In the genomic region with DNA sequence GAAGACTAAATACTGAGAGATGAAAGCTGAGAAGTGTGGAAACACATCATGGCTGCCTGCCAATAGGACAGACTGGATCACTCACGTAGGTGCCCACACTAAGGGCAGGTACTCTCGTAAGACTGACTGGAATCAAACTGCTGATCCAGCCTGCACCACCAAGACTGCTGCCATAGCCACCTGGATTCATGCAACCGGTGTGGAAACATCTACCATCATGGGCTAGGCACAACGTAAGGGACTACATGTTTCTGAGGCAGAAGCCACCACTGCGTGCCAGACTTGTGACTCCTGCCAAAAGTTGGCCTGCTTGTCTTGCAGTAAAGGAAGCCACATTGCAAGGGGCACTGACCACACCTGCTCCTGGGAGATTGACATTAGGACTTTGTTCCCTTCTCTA, we compare ENCODE assay signal across 14 cellular contexts. TPM values are rescaled to one million over a fixed set of nuclear protein-coding genes. Genes with fewer than 3 reads are reported as not detected.
DNase-seq lines count a peak whose midpoint lies in the region; ATAC-seq, FAIRE-seq and TF ChIP-seq lines count a peak whose summit lies in the region.
"Had no signal": no experiment of that assay in that cellular context is flagged by ENCODE, and none has a peak within 500 bp of the region (broad histone marks: within the 10 kb centered on the region; RNA-seq: fewer than 3 reads in every experiment).

No MANE protein-coding gene starts in this region.

- peak; percentile 45 for DNase-seq in G401 (ENCODE audit: low spot score)
- peak; percentile 18 for DNase-seq in NCI-H345 treated with DMSO at 0.1 percent for 48 hours (lab: John Stamatoyannopoulos, UW; ENCODE audit: unreplicated experiment)
- DNase-seq in endodermal cell = peak; percentile 40
- DNase-seq in sciatic nerve (ENCODE audit: low spot score) = peak; percentile 44
- no peak for DNase-seq in BE2C
- DNase-seq in activated gamma-delta T cell (lab: John Stamatoyannopoulos, UW) = no peak
- DNase-seq in pancreas = no peak
- DNase-seq: dermis blood vessel endothelial cell, NCI-H1436 treated with DMSO at 0.1 percent for 48 hours, OCI-M1 had no signal

- ATAC-seq in sciatic nerve (no peak), HG03565 (IDR thresholded peaks at IDR 0.05; ENCODE audit: unreplicated experiment) (no peak), pancreas (no peak)

- H3K27me3 ChIP-seq in endodermal cell (ENCODE audit: control insufficient read depth, insufficient read depth, low read length, poor library complexity, severe bottlenecking) (no peaks in the 10 kb centered on the region), BE2C (no peaks in the 10 kb centered on the region), pancreas (no peaks in the 10 kb centered on the region)

- no peaks in the 10 kb centered on the region for H3K9me3 ChIP-seq in endodermal cell (ENCODE audit: control insufficient read depth, low read length)
- H3K9me3 ChIP-seq in BE2C = no peaks in the 10 kb centered on the region
- no peaks in the 10 kb centered on the region for H3K9me3 ChIP-seq in pancreas

- H3K9me3 Mint-ChIP-seq in endodermal cell = no peaks in the 10 kb centered on the region
- H3K9me3 Mint-ChIP-seq: IgD-negative memory B cell had no signal

- TF ChIP-seq CTCF in endodermal cell (conservative IDR thresholded peaks at IDR 0.05) (no peak), BE2C (IDR thresholded peaks at IDR 0.05; ENCODE audit: low read depth, low read length) (no peak), pancreas (IDR thresholded peaks at IDR 0.05) (no peak)

- WGBS in endodermal cell (ENCODE audit: insufficient coverage in 1 of 2, insufficient read length in 1 of 2), 2 experiments = 81 to 89% methylated on average over 5 of the region's 5 CpGs
- 57 to 65% methylated on average over 5 of the region's 5 CpGs for WGBS in pancreas, 2 donors

- no peak overlapping the region for H3K27ac Mint-ChIP-seq in endodermal cell

- H3K36me3 ChIP-seq in endodermal cell (ENCODE audit: control insufficient read depth, insufficient read depth, low read length) (no peaks in the 10 kb centered on the region), BE2C (no peaks in the 10 kb centered on the region), pancreas (no peaks in the 10 kb centered on the region)

- H3K4me1 ChIP-seq in endodermal cell (ENCODE audit: control insufficient read depth, insufficient read depth, low read length) (peaks cover 28% of the 10 kb centered on the region), BE2C (peaks cover 11% of the 10 kb centered on the region; the same call in 1 of the 2 replicates), pancreas (peaks cover 0 to 13% (median under 1%) of the 10 kb centered on the region in 3 donors)

- no peak for FAIRE-seq in pancreas (lab: Jason Lieb, UNC)

- H3K27ac ChIP-seq in endodermal cell (ENCODE audit: low read depth, low read length) = no peak overlapping the region
- H3K27ac ChIP-seq in pancreas = no peak overlapping the region

- intact Hi-C loops in sciatic nerve (cut with DNase I) = loop anchor here (10.0 kb wide), 1 partner anchor 442 kb away; no protein-coding TSS in a partner anchor
- intact Hi-C loops in pancreas (cut with DNase I) = loop anchor here in 1 of 3 donors (10.0 kb wide), 1 partner anchor 162 kb away; no protein-coding TSS in a partner anchor

- no peaks in the 10 kb centered on the region for H3K36me3 Mint-ChIP-seq in endodermal cell (ENCODE audit: low read depth)
- H3K36me3 Mint-ChIP-seq: IgD-negative memory B cell had no signal

- H3K4me3 ChIP-seq in endodermal cell (ENCODE audit: low read length) = no peak overlapping the region
- no peak overlapping the region for H3K4me3 ChIP-seq in BE2C (ENCODE audit: low read depth, low read length)
- no peak overlapping the region for H3K4me3 ChIP-seq in pancreas

- no peak overlapping the region for H3K9ac ChIP-seq in endodermal cell (ENCODE audit: extremely low read depth, low read length, poor library complexity, severe bottlenecking)

- H3K4me1 Mint-ChIP-seq in endodermal cell = peaks cover 58% of the 10 kb centered on the region

- no peaks in the 10 kb centered on the region for H3K27me3 Mint-ChIP-seq in endodermal cell (ENCODE audit: insufficient read depth)
- H3K27me3 Mint-ChIP-seq: IgD-negative memory B cell had no signal

- H3K4me3 Mint-ChIP-seq in endodermal cell = no peak overlapping the region

- in situ Hi-C loops in G401 (cut with HindIII; ENCODE audit: low sequenced_read_pairs) = no loop called here

RNA-seq across cellular contexts. Expression of a gene that starts 3.8 kb away (rescaled TPM):
- total RNA-seq in G401 (2014; rRNA removed; shearing (Covaris generic)) = 25.5 and 27.5 TPM in 2 replicates
- total RNA-seq in endodermal cell = 10 to 100 TPM; 58.5 to 70.6 TPM
- 32.3 TPM for polyA plus RNA-seq in endodermal cell (2013, experiment 1 of 2)
- polyA plus RNA-seq in endodermal cell (2013, experiment 2 of 2) = 29.6 TPM
- 30.4 TPM for total RNA-seq in sciatic nerve
- 49.0 TPM for polyA plus RNA-seq in BE2C (2012; ENCODE audit: insufficient read depth, insufficient read length, low read depth)
- 10 to 100 TPM; 11.9 to 26.2 (median 14.7) TPM for total RNA-seq in pancreas
- polyA plus RNA-seq in pancreas = 10 to 100 TPM; 27.5 to 29.5 TPM

RNA-seq across cellular contexts. Expression of a gene that starts 4.0 kb away (rescaled TPM):
- total RNA-seq in G401 (2014; rRNA removed; shearing (Covaris generic)) = 37.3 and 64.7 TPM in 2 replicates
- total RNA-seq in endodermal cell = 10 to 100 TPM; 38.3 to 40.4 TPM
- polyA plus RNA-seq in endodermal cell (2013, experiment 1 of 2) = 35.9 TPM
- 37.6 TPM for polyA plus RNA-seq in endodermal cell (2013, experiment 2 of 2)
- 9.5 TPM for total RNA-seq in sciatic nerve
- polyA plus RNA-seq in BE2C (2012; ENCODE audit: insufficient read depth, insufficient read length, low read depth) = 13.9 TPM
- total RNA-seq in pancreas = 10 to 100 TPM in 2 of 6 donors, 1 to 10 TPM in 4; 6.3 to 13.2 (median 8.5) TPM
- polyA plus RNA-seq in pancreas = 10 to 100 TPM; 16.8 to 18.4 TPM

RNA-seq across cellular contexts. Expression of a gene that starts 45.9 kb away (rescaled TPM):
- not detected in 2 replicates for total RNA-seq in G401 (2014; rRNA removed; shearing (Covaris generic))
- total RNA-seq in endodermal cell = not detected
- polyA plus RNA-seq in endodermal cell (2013, experiment 1 of 2) = not detected
- polyA plus RNA-seq in endodermal cell (2013, experiment 2 of 2) = 0.12 TPM
- not detected for total RNA-seq in sciatic nerve
- not detected for polyA plus RNA-seq in BE2C (2012; ENCODE audit: insufficient read depth, insufficient read length, low read depth)
- total RNA-seq in pancreas = 1 to 10 TPM in 1 of 6 donors, under 1 TPM in 3, not detected in 2; 0.13 to 3.4 (median 0.31) TPM
- under 1 TPM in 1 of 2 donors, not detected in 1; 0.38 TPM for polyA plus RNA-seq in pancreas
- total RNA-seq: dermis blood vessel endothelial cell, mononuclear cell, urinary bladder had no signal
- polyA plus RNA-seq: IgD-negative memory B cell, urinary bladder had no signal

Comparison
In these comparisons a context has a peak if more than half of its experiments do, and no peak if none do; other contexts are left out.
1. DNase-seq: peak in G401 (single experiment), NCI-H345 treated with DMSO at 0.1 percent for 48 hours (single experiment), endodermal cell (single experiment) and sciatic nerve (single experiment); none in BE2C (single experiment), activated gamma-delta T cell (single experiment) and pancreas (0 of 6).